In genomic region chr1:193558491-193559028, GRCh38 we compare ENCODE assay signal across 1 cellular context.
TF ChIP-seq lines count a peak whose summit lies in the region.

No MANE protein-coding gene starts in this region.

TF ChIP-seq in GM23338, 12 proteins besides CTCF, POLR2A, EP300 and RAD21 (continued from another document):
- TF ChIP-seq ZNF462 (CRISPR knock-in tag; IDR thresholded peaks at IDR 0.05) = no peak
- TF ChIP-seq ZNF114 (CRISPR knock-in tag; IDR thresholded peaks at IDR 0.05) = no peak
- no peak for TF ChIP-seq ETS1 (IDR thresholded peaks at IDR 0.05)
- no peak for TF ChIP-seq EZH2 (IDR thresholded peaks at IDR 0.05; ENCODE audit: low read depth, unreplicated experiment)
- no peak for TF ChIP-seq POLR2AphosphoS5 (IDR thresholded peaks at IDR 0.05; ENCODE audit: low read depth)
- TF ChIP-seq JUNB (IDR thresholded peaks at IDR 0.05; ENCODE audit: unreplicated experiment) = no peak
- TF ChIP-seq CREB1 (CRISPR knock-in tag; IDR thresholded peaks at IDR 0.05; ENCODE audit: low read depth) = no peak
- no peak for TF ChIP-seq STAT1 (IDR thresholded peaks at IDR 0.05; ENCODE audit: unreplicated experiment)
- TF ChIP-seq EZH2phosphoT487 (IDR thresholded peaks at IDR 0.05; ENCODE audit: unreplicated experiment) = no peak
